Comparison of ENCODE assay signal across 8 cellular contexts in the genomic region with DNA sequence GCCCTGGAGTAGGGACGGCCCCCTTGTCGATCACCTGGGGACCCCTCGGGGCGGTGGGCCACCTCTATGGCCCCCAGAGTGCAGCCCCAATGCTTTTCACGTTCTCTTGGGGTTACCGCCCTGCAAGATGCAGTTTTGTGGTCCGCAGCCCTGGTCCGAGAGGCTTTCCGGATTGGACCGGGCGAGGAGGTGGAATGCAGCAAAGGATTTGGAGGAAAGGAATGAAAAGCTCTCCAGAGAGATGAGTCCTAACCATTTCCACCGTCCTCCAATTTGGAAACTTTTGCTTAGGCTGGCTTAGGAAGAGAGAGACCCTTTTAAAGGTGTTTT.
DNase-seq lines count a peak whose midpoint lies in the region; ATAC-seq and TF ChIP-seq lines count a peak whose summit lies in the region.

No MANE protein-coding gene starts in this region.

- peaks cover 13 to 15% of the 10 kb centered on the region in 2 donors for H3K4me1 Mint-ChIP-seq in effector memory CD8-positive, alpha-beta T cell (ENCODE audit: low read depth in 2 of 2)

- H3K27me3 ChIP-seq in MM.1S (replicated peaks; ENCODE audit: insufficient read depth, low read length) (no peaks in the 10 kb centered on the region), muscle layer of duodenum (ENCODE audit: low read depth, low read length) (no peaks in the 10 kb centered on the region)

- H3K27ac ChIP-seq in MM.1S (ENCODE audit: low read length) (no peak overlapping the region), muscle layer of duodenum (ENCODE audit: low read length) (peak overlapping the region; percentile 39)

- no peaks in the 10 kb centered on the region for H3K9me3 Mint-ChIP-seq in effector memory CD8-positive, alpha-beta T cell

- peak overlapping the region; percentile 43 to 63 for H3K4me3 Mint-ChIP-seq in effector memory CD8-positive, alpha-beta T cell

- no peak for TF ChIP-seq CTCF in MM.1S (IDR thresholded peaks at IDR 0.05; ENCODE audit: low read length)

- H3K4me3 ChIP-seq in MM.1S (ENCODE audit: low read length) (peak overlapping the region; percentile 60; the same call in 1 of the 2 replicates), muscle layer of duodenum (ENCODE audit: low read depth in 1 of 2, low read length in 2 of 2) (peak overlapping the region; percentile 65 to 66)

- peak; percentile 25 for ATAC-seq in GM19397 (IDR thresholded peaks at IDR 0.05; ENCODE audit: unreplicated experiment)
- no peak for ATAC-seq in effector memory CD8-positive, alpha-beta T cell (replicated peaks)

- no peaks in the 10 kb centered on the region for H3K36me3 Mint-ChIP-seq in effector memory CD8-positive, alpha-beta T cell (ENCODE audit: insufficient read depth)

- no peaks in the 10 kb centered on the region for H4K20me1 ChIP-seq in MM.1S (ENCODE audit: insufficient read depth, low read length)

- DNase-seq in MM.1S = no peak
- no peak for DNase-seq in effector memory CD8-positive, alpha-beta T cell
- DNase-seq in stimulated activated naive CD4-positive, alpha-beta T cell treated with Interleukin-2 at 50 U/mL for 16 hours (lab: John Stamatoyannopoulos, UW) = no peak
- DNase-seq in effector CD8-positive, alpha-beta T cell (lab: John Stamatoyannopoulos, UW) = no peak
- no peak for DNase-seq in T1000 (lab: John Stamatoyannopoulos, UW)
- DNase-seq in NOMO-1 treated with DMSO at 0.1 percent for 48 hours (lab: John Stamatoyannopoulos, UW; ENCODE audit: unreplicated experiment) = no peak

- H3K9me3 ChIP-seq in MM.1S (replicated peaks; ENCODE audit: insufficient read depth, low read length) = no peaks in the 10 kb centered on the region
- H3K9me3 ChIP-seq in muscle layer of duodenum (ENCODE audit: control insufficient read depth in 1 of 2, low read length in 2 of 2) = no peaks in the 10 kb centered on the region

- H3K36me3 ChIP-seq in MM.1S (replicated peaks; ENCODE audit: insufficient read depth, low read length) (no peaks in the 10 kb centered on the region), muscle layer of duodenum (ENCODE audit: control insufficient read depth in 1 of 2, insufficient read depth in 2 of 2, low read length in 2 of 2) (no peaks in the 10 kb centered on the region)

- peak overlapping the region in 1 of 2 donors; percentile 44 for H3K27ac Mint-ChIP-seq in effector memory CD8-positive, alpha-beta T cell

- H3K4me2 ChIP-seq in MM.1S (ENCODE audit: low read depth, low read length) = peak overlapping the region; percentile 31; the same call in 1 of the 2 replicates

- no peaks in the 10 kb centered on the region for H3K79me2 ChIP-seq in MM.1S (ENCODE audit: low read length)

- no peaks in the 10 kb centered on the region for H3K27me3 Mint-ChIP-seq in effector memory CD8-positive, alpha-beta T cell

- H3K9me2 ChIP-seq in MM.1S (replicated peaks; ENCODE audit: insufficient read depth, low read length) = no peaks in the 10 kb centered on the region

- peak overlapping the region; percentile 47; the same call in 1 of the 2 replicates for H3K9ac ChIP-seq in MM.1S (ENCODE audit: low read length)

- no peaks in the 10 kb centered on the region for H3F3A ChIP-seq in MM.1S (ENCODE audit: insufficient read depth, low read length)

- no peaks in the 10 kb centered on the region for H3K4me1 ChIP-seq in MM.1S (ENCODE audit: low read length)
- H3K4me1 ChIP-seq in muscle layer of duodenum (ENCODE audit: control insufficient read depth in 1 of 2, insufficient read depth in 2 of 2, low read length in 2 of 2) = peaks cover 3 to 4% of the 10 kb centered on the region in 2 donors

- peak overlapping the region; percentile 54; the same call in 1 of the 2 replicates for H2AFZ ChIP-seq in MM.1S (ENCODE audit: low read length)
